In genomic region chr6:106973841-106974336, GRCh38 we compare ENCODE assay signal across 8 cellular contexts. TPM values are rescaled to one million over a fixed set of nuclear protein-coding genes. Genes with fewer than 3 reads are reported as not detected.
A peak's percentile ranks its signal among the peaks of the same experiment; 100 is the strongest.
DNase-seq lines count a peak whose midpoint lies in the region; ATAC-seq and TF ChIP-seq lines count a peak whose summit lies in the region.

No MANE protein-coding gene starts in this region.

- H3K27me3 ChIP-seq in DOHH2 (ENCODE audit: control insufficient read depth, low read length) (no peaks in the 10 kb centered on the region), MM.1S (replicated peaks; ENCODE audit: insufficient read depth, low read length) (peaks cover 39% of the 10 kb centered on the region), ascending aorta (peaks cover 5% of the 10 kb centered on the region), lower lobe of right lung (ENCODE audit: low read depth) (peaks cover 58% of the 10 kb centered on the region), upper lobe of right lung (peaks cover 41% of the 10 kb centered on the region)

- TF ChIP-seq CTCF in DOHH2 (IDR thresholded peaks at IDR 0.05; ENCODE audit: low read depth, low read length, poor library complexity, severe bottlenecking) (no peak), MM.1S (IDR thresholded peaks at IDR 0.05; ENCODE audit: low read length) (no peak), ascending aorta (IDR thresholded peaks at IDR 0.05) (no peak), lower lobe of right lung (IDR thresholded peaks at IDR 0.05) (no peak), upper lobe of right lung (IDR thresholded peaks at IDR 0.05) (no peak)

- H3F3A ChIP-seq in DOHH2 (ENCODE audit: control insufficient read depth, insufficient read depth) (peaks cover 16% of the 10 kb centered on the region), MM.1S (ENCODE audit: insufficient read depth, low read length) (no peaks in the 10 kb centered on the region)

- H4K20me1 ChIP-seq in DOHH2 (ENCODE audit: control insufficient read depth, insufficient read depth, low read depth, low read length) (peaks cover 19% of the 10 kb centered on the region), MM.1S (ENCODE audit: insufficient read depth, low read length) (no peaks in the 10 kb centered on the region)

- H2AFZ ChIP-seq in MM.1S (ENCODE audit: low read length) = no peak overlapping the region

- ATAC-seq in lower lobe of right lung (peak; percentile 48 to 49), upper lobe of right lung (peak; percentile 29), GM19328 (IDR thresholded peaks at IDR 0.05; ENCODE audit: unreplicated experiment) (no peak)

- H3K9ac ChIP-seq in MM.1S (ENCODE audit: low read length) = no peak overlapping the region

- H3K4me3 ChIP-seq in DOHH2 (ENCODE audit: low read length) = peak overlapping the region; percentile 93
- no peak overlapping the region for H3K4me3 ChIP-seq in MM.1S (ENCODE audit: low read length)
- H3K4me3 ChIP-seq in ascending aorta = peak overlapping the region; percentile 7 to 68
- H3K4me3 ChIP-seq in lower lobe of right lung = peak overlapping the region; percentile 51
- peak overlapping the region; percentile 48 for H3K4me3 ChIP-seq in upper lobe of right lung

- peaks cover 43% of the 10 kb centered on the region for H3K36me3 ChIP-seq in DOHH2 (ENCODE audit: control insufficient read depth, low read length)
- H3K36me3 ChIP-seq in MM.1S (replicated peaks; ENCODE audit: insufficient read depth, low read length) = no peaks in the 10 kb centered on the region
- no peaks in the 10 kb centered on the region for H3K36me3 ChIP-seq in ascending aorta
- no peaks in the 10 kb centered on the region for H3K36me3 ChIP-seq in lower lobe of right lung
- H3K36me3 ChIP-seq in upper lobe of right lung = no peaks in the 10 kb centered on the region

- no peaks in the 10 kb centered on the region for H3K9me2 ChIP-seq in DOHH2 (replicated peaks; ENCODE audit: control insufficient read depth, low read length)
- no peaks in the 10 kb centered on the region for H3K9me2 ChIP-seq in MM.1S (replicated peaks; ENCODE audit: insufficient read depth, low read length)

- H3K9me3 ChIP-seq in DOHH2 (ENCODE audit: control insufficient read depth, insufficient read depth, low read length) = no peaks in the 10 kb centered on the region
- H3K9me3 ChIP-seq in MM.1S (replicated peaks; ENCODE audit: insufficient read depth, low read length) = no peaks in the 10 kb centered on the region
- no peaks in the 10 kb centered on the region for H3K9me3 ChIP-seq in ascending aorta
- H3K9me3 ChIP-seq in lower lobe of right lung = no peaks in the 10 kb centered on the region
- no peaks in the 10 kb centered on the region for H3K9me3 ChIP-seq in upper lobe of right lung

- intact Hi-C loops in ascending aorta (cut with DNase I) = loop anchor here (10.0 kb wide), 1 partner anchor 529 kb away; no protein-coding TSS in a partner anchor
- intact Hi-C loops in lower lobe of right lung (cut with DNase I) = no loop called here
- intact Hi-C loops in upper lobe of right lung (cut with DNase I) = no loop called here

- H3K4me1 ChIP-seq in DOHH2 (ENCODE audit: control insufficient read depth, low read length) (peaks cover 31% of the 10 kb centered on the region), MM.1S (ENCODE audit: low read length) (no peaks in the 10 kb centered on the region), ascending aorta (peaks cover 10 to 15% of the 10 kb centered on the region in 2 donors), lower lobe of right lung (peaks cover 22% of the 10 kb centered on the region), upper lobe of right lung (peaks cover 16% of the 10 kb centered on the region)

- DNase-seq in MM.1S (no peak), ascending aorta (ENCODE audit: low spot score in 2 of 2) (no peak), lower lobe of right lung (peak; percentile 46), upper lobe of right lung (peak; percentile 68), foreskin melanocyte (no peak), T-helper 9 cell (no peak)

- H3K4me2 ChIP-seq in DOHH2 (ENCODE audit: low read length) (peak overlapping the region; percentile 83), MM.1S (ENCODE audit: low read depth, low read length) (peak overlapping the region; percentile 32; the same call in 1 of the 2 replicates)

- H3K79me2 ChIP-seq in DOHH2 (ENCODE audit: control insufficient read depth, low read length) (peaks cover 38% of the 10 kb centered on the region), MM.1S (ENCODE audit: low read length) (no peaks in the 10 kb centered on the region)

- H3K27ac ChIP-seq in DOHH2 (ENCODE audit: low read depth, low read length) (peak overlapping the region; percentile 64), MM.1S (ENCODE audit: low read length) (no peak overlapping the region), ascending aorta (no peak overlapping the region), lower lobe of right lung (peak overlapping the region; percentile 6), upper lobe of right lung (no peak overlapping the region)

RNA-seq across cellular contexts. Expression of gene CD24, which starts 0.6 kb away (rescaled TPM):
- not detected for total RNA-seq in ascending aorta
- total RNA-seq in lower lobe of right lung = 33.1 TPM
- total RNA-seq in upper lobe of right lung = 63.6 TPM

RNA-seq across cellular contexts. Expression of gene MTRES1, which starts 54.1 kb away (rescaled TPM):
- not detected for total RNA-seq in ascending aorta
- total RNA-seq in lower lobe of right lung = 14.9 TPM
- 15.1 TPM for total RNA-seq in upper lobe of right lung

Comparison
In these comparisons a context has a peak if more than half of its experiments do, and no peak if none do; other contexts are left out.
1. H3K27ac ChIP-seq: peak in DOHH2 (single experiment) and lower lobe of right lung (single experiment); none in MM.1S (single experiment), ascending aorta (0 of 2) and upper lobe of right lung (single experiment).
2. DNase-seq: peak in lower lobe of right lung (single experiment) and upper lobe of right lung (single experiment); none in MM.1S (single experiment), ascending aorta (0 of 2), foreskin melanocyte (single experiment) and T-helper 9 cell (single experiment).
3. RNA of gene CD24, which starts 0.6 kb away (total RNA-seq): 63.6 TPM in upper lobe of right lung (single experiment) and 33.1 TPM in lower lobe of right lung (single experiment); not detected in ascending aorta (single experiment); every median in the first group is over 10 times any median in the second.
4. RNA of gene MTRES1, which starts 54.1 kb away (total RNA-seq): 15.1 TPM in upper lobe of right lung (single experiment) and 14.9 TPM in lower lobe of right lung (single experiment); not detected in ascending aorta (single experiment); every median in the first group is over 10 times any median in the second.